In genomic region chr1:6602669-6603423, GRCh38 we compare ENCODE assay signal across 8 cellular contexts.
DNase-seq lines count a peak whose midpoint lies in the region; ATAC-seq lines count a peak whose summit lies in the region.

Gene KLHL21, minus strand, starts transcription at chr1:6602869. Its CDS starts 52 bp downstream, at chr1:6602817.

- peak; percentile 62 for ATAC-seq in HG02885 (IDR thresholded peaks at IDR 0.05; ENCODE audit: poor library complexity, unreplicated experiment)

- peak; percentile 35 for DNase-seq in NCI-H1694 treated with DMSO at 0.1 percent for 48 hours (lab: John Stamatoyannopoulos, UW)
- no peak for DNase-seq in NCI-H1694 (lab: John Stamatoyannopoulos, UW)
- peak; percentile 70 for DNase-seq in NCI-H2171 treated with DMSO at 0.1 percent for 48 hours (lab: John Stamatoyannopoulos, UW)
- peak; percentile 72 for DNase-seq in activated CD4-positive, CD25-positive, alpha-beta regulatory T cell treated with anti-CD3 and anti-CD28 coated beads, Interleukin-2, amount 50 U/mL, for 16 hours (ENCODE audit: low read depth, low spot score)
- peak; percentile 76 for DNase-seq in central memory CD4-positive, alpha-beta T cell
- DNase-seq in islet precursor cell: peak; percentile 95
- peak; percentile 72 to 87 (median 74) for DNase-seq in stimulated activated CD4-positive, alpha-beta T cell treated with anti-CD3 and anti-CD28 coated beads, Interleukin-12 subunit alpha, Interleukin-12 subunit beta, amount 100 ng/mL, for 48 hours (ENCODE audit: low read depth in 2 of 3, low spot score in 1 of 3)
